Comparison of ENCODE assay signal across 15 cellular contexts in the genomic region with DNA sequence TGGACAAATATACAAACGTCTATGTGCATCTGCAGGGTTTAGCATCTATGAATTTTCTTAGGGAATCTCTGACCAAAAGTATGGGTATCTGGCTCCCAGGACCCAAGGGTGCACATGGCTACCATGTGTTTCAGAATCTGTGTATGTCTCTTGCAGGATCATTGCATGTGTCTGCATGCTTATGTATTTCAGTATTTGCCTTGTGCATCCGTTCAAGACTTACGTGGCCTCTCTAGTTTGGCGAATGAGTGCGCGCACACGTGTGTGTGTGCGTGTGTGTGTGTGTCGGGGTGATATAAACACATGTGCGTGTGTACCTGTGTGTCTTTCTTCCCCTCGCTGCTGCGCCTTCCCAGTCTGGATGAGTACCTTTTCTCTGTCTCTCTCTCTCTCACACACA. TPM values are rescaled to one million over a fixed set of nuclear protein-coding genes. Genes with fewer than 3 reads are reported as not detected.
DNase-seq lines count a peak whose midpoint lies in the region; ATAC-seq, FAIRE-seq and TF ChIP-seq lines count a peak whose summit lies in the region.
"Had no signal": no experiment of that assay in that cellular context is flagged by ENCODE, and none has a peak within 500 bp of the region (broad histone marks: within the 10 kb centered on the region; RNA-seq: fewer than 3 reads in every experiment).

No MANE protein-coding gene starts in this region.

- DNase-seq in AG10803 (ENCODE audit: low read depth), result peak; percentile 5
- peak; percentile 79 for DNase-seq in NCI-H2227 (lab: John Stamatoyannopoulos, UW; ENCODE audit: unreplicated experiment)
- no peak for DNase-seq in glutamatergic neuron
- DNase-seq in urothelium cell line (ENCODE audit: low spot score), result no peak
- DNase-seq in ureter (ENCODE audit: low spot score), result no peak
- DNase-seq in natural killer cell treated with Interleukin-12 subunit alpha and Interleukin-12 subunit beta and Interleukin-15 and Interleukin-18, amount 100 ng/mL, for 72 hours (ENCODE audit: low spot score), result no peak
- DNase-seq: Calu3; CD8-positive, alpha-beta T cell; DMS79 treated with DMSO at 0.1 percent for 48 hours; GF-D8; H9 had no signal

- H3K4me3 Mint-ChIP-seq in glutamatergic neuron (ENCODE audit: unreplicated experiment), result peak overlapping the region; percentile 81
- no peak overlapping the region for H3K4me3 Mint-ChIP-seq in natural killer cell treated with Interleukin-12 subunit alpha and Interleukin-12 subunit beta and Interleukin-15 and Interleukin-18, amount 100 ng/mL, for 72 hours
- H3K4me3 Mint-ChIP-seq: CD8-positive, alpha-beta T cell; H9 had no signal

- FAIRE-seq in urothelium cell line (lab: Jason Lieb, UNC), result peak; percentile 23
- FAIRE-seq: A204.1, H1 had no signal

- H3K27me3 Mint-ChIP-seq in glutamatergic neuron (ENCODE audit: unreplicated experiment), result peaks cover 17% of the 10 kb centered on the region
- no peaks in the 10 kb centered on the region for H3K27me3 Mint-ChIP-seq in natural killer cell treated with Interleukin-12 subunit alpha and Interleukin-12 subunit beta and Interleukin-15 and Interleukin-18, amount 100 ng/mL, for 72 hours

- H3K36me3 Mint-ChIP-seq in glutamatergic neuron (ENCODE audit: unreplicated experiment), result no peaks in the 10 kb centered on the region
- H3K36me3 Mint-ChIP-seq in natural killer cell treated with Interleukin-12 subunit alpha and Interleukin-12 subunit beta and Interleukin-15 and Interleukin-18, amount 100 ng/mL, for 72 hours, result no peaks in the 10 kb centered on the region
- H3K36me3 Mint-ChIP-seq: CD8-positive, alpha-beta T cell had no signal

- TF ChIP-seq CTCF in AG10803 (conservative IDR thresholded peaks at IDR 0.05; ENCODE audit: low read length), result no peak
- no peak for TF ChIP-seq CTCF in glutamatergic neuron (IDR thresholded peaks at IDR 0.05; ENCODE audit: partially characterized antibody, unreplicated experiment)

- no peak overlapping the region for H3K4me3 ChIP-seq in AG10803 (ENCODE audit: low read length)
- H3K4me3 ChIP-seq: BLaER1 had no signal

- peaks cover 69% of the 10 kb centered on the region for H3K4me1 Mint-ChIP-seq in glutamatergic neuron (ENCODE audit: low read depth, unreplicated experiment)
- peaks cover 7 to 8% of the 10 kb centered on the region in 2 donors for H3K4me1 Mint-ChIP-seq in natural killer cell treated with Interleukin-12 subunit alpha and Interleukin-12 subunit beta and Interleukin-15 and Interleukin-18, amount 100 ng/mL, for 72 hours (ENCODE audit: low read depth in 2 of 2)

- H3K27ac Mint-ChIP-seq in glutamatergic neuron (ENCODE audit: unreplicated experiment), result peak overlapping the region; percentile 95
- H3K27ac Mint-ChIP-seq in natural killer cell treated with Interleukin-12 subunit alpha and Interleukin-12 subunit beta and Interleukin-15 and Interleukin-18, amount 100 ng/mL, for 72 hours, result no peak overlapping the region
- H3K27ac Mint-ChIP-seq: CD8-positive, alpha-beta T cell had no signal

- no peak for ATAC-seq in GM18858 (IDR thresholded peaks at IDR 0.05; ENCODE audit: unreplicated experiment)
- no peak for ATAC-seq in natural killer cell treated with Interleukin-12 subunit alpha and Interleukin-12 subunit beta and Interleukin-15 and Interleukin-18, amount 100 ng/mL, for 72 hours
- ATAC-seq: CD8-positive, alpha-beta T cell had no signal

- peaks cover 34% of the 10 kb centered on the region for H3K9me3 Mint-ChIP-seq in glutamatergic neuron (ENCODE audit: unreplicated experiment)
- no peaks in the 10 kb centered on the region for H3K9me3 Mint-ChIP-seq in natural killer cell treated with Interleukin-12 subunit alpha and Interleukin-12 subunit beta and Interleukin-15 and Interleukin-18, amount 100 ng/mL, for 72 hours
- H3K9me3 Mint-ChIP-seq: CD8-positive, alpha-beta T cell; H9 had no signal

RNA-seq across cellular contexts. Expression of gene POU2F2, which starts 37.2 kb away (rescaled TPM):
- total RNA-seq in glutamatergic neuron (ENCODE audit: unreplicated experiment) (53.4 TPM), ureter (5.3 TPM)
- 10 to 100 TPM; 21.6 to 30.5 TPM for total RNA-seq in natural killer cell treated with Interleukin-12 subunit alpha and Interleukin-12 subunit beta and Interleukin-15 and Interleukin-18, amount 100 ng/mL, for 72 hours

RNA-seq across cellular contexts. Expression of gene DEDD2, which starts 48.0 kb away (rescaled TPM):
- total RNA-seq in glutamatergic neuron (ENCODE audit: unreplicated experiment) (30.7 TPM), ureter (24.7 TPM)
- total RNA-seq in natural killer cell treated with Interleukin-12 subunit alpha and Interleukin-12 subunit beta and Interleukin-15 and Interleukin-18, amount 100 ng/mL, for 72 hours, result 10 to 100 TPM; 28.5 to 33.2 TPM

RNA-seq across cellular contexts. Expression of gene ZNF526, which starts 50.6 kb away (rescaled TPM):
- total RNA-seq in glutamatergic neuron (ENCODE audit: unreplicated experiment) (12.0 TPM), ureter (13.2 TPM)
- total RNA-seq in natural killer cell treated with Interleukin-12 subunit alpha and Interleukin-12 subunit beta and Interleukin-15 and Interleukin-18, amount 100 ng/mL, for 72 hours, result 10 to 100 TPM; 18.5 to 23.7 TPM

Comparison
In these comparisons a context has a peak if more than half of its experiments do, and no peak if none do; other contexts are left out.
1. DNase-seq: peak in AG10803 (single experiment) and NCI-H2227 (single experiment); none in glutamatergic neuron (single experiment), urothelium cell line (single experiment), ureter (single experiment) and natural killer cell treated with Interleukin-12 subunit alpha and Interleukin-12 subunit beta and Interleukin-15 and Interleukin-18, amount 100 ng/mL, for 72 hours (single experiment).